8 cellular contexts compared by ENCODE assay signal in genomic region chr20:35511814-35512420, GRCh38. TPM values are rescaled to one million over a fixed set of nuclear protein-coding genes. Genes with fewer than 3 reads are reported as not detected.
DNase-seq lines count a peak whose midpoint lies in the region; ATAC-seq, FAIRE-seq and TF ChIP-seq lines count a peak whose summit lies in the region.

No MANE protein-coding gene starts in this region.

- no peak overlapping the region for H3K56ac ChIP-seq in mesendoderm (ENCODE audit: low read length)

- H3K23ac ChIP-seq in mesendoderm (ENCODE audit: low read length): no peak overlapping the region

- no peak overlapping the region for H3K4ac ChIP-seq in mesendoderm (ENCODE audit: low read depth, low read length)

- H2BK15ac ChIP-seq in mesendoderm (replicated peaks; ENCODE audit: low read depth): no peak overlapping the region

- H3K4me2 ChIP-seq in mesendoderm (ENCODE audit: low read length): no peak overlapping the region

- no peak overlapping the region for H3K18ac ChIP-seq in mesendoderm (ENCODE audit: low read length)

- WGBS in mesendoderm (ENCODE audit: extremely low coverage, insufficient coverage, low lambda C conversion rate): no CpG with 5 or more reads among the region's 2 CpGs

- H3K27me3 ChIP-seq in mesendoderm (ENCODE audit: insufficient read depth, low read length, poor library complexity): no peaks in the 10 kb centered on the region

- H3K4me1 ChIP-seq in mesendoderm (ENCODE audit: control insufficient read depth, low read depth, low read length): no peaks in the 10 kb centered on the region

- no peak overlapping the region for H2AK5ac ChIP-seq in mesendoderm (ENCODE audit: low read length)

- H3K27ac ChIP-seq in mesendoderm (ENCODE audit: low read depth, low read length): no peak overlapping the region

- H4K5ac ChIP-seq in mesendoderm (ENCODE audit: low read length): no peak overlapping the region

- FAIRE-seq in GM12891 (lab: Jason Lieb, UNC): no peak

- TF ChIP-seq POLR2A in GM12891 (IDR thresholded peaks at IDR 0.05; ENCODE audit: low read depth, low read length): no peak

- no peak overlapping the region for H2BK5ac ChIP-seq in mesendoderm (ENCODE audit: low read length)

- H3K4me3 ChIP-seq in mesendoderm (ENCODE audit: low read length): no peak overlapping the region

- no peak overlapping the region for H3K9ac ChIP-seq in mesendoderm (ENCODE audit: low read length)

- H2BK120ac ChIP-seq in mesendoderm (ENCODE audit: low read depth, low read length): no peak overlapping the region

- no peaks in the 10 kb centered on the region for H3K79me2 ChIP-seq in mesendoderm (ENCODE audit: control insufficient read depth, insufficient read depth, low read length)

- peaks cover 7% of the 10 kb centered on the region for H3K36me3 ChIP-seq in mesendoderm (ENCODE audit: control insufficient read depth, insufficient read depth, low read length)

- H3K79me1 ChIP-seq in mesendoderm (ENCODE audit: low read length): no peaks in the 10 kb centered on the region

- ATAC-seq in HG02798 (IDR thresholded peaks at IDR 0.05; ENCODE audit: poor library complexity, unreplicated experiment): no peak

- peak; percentile 22 for DNase-seq in NCI-H345 (lab: John Stamatoyannopoulos, UW)
- no peak for DNase-seq in NCI-H345 treated with DMSO at 0.1 percent for 48 hours (lab: John Stamatoyannopoulos, UW; ENCODE audit: unreplicated experiment)
- DNase-seq in NCI-H2196 treated with DMSO at 0.1 percent for 48 hours (lab: John Stamatoyannopoulos, UW; ENCODE audit: unreplicated experiment): peak; percentile 51
- DNase-seq in cerebellum (ENCODE audit: low spot score): peak; percentile 38
- peak; percentile 46 for DNase-seq in mesendoderm
- no peak for DNase-seq in activated CD8-positive, alpha-beta memory T cell treated with anti-CD3 and anti-CD28 coated beads, Interleukin-2, amount 50 U/mL, for 48 hours
- DNase-seq in GM12891 (ENCODE audit: insufficient read length, low spot score): no peak

- H4K8ac ChIP-seq in mesendoderm (ENCODE audit: low read depth, low read length): no peak overlapping the region

TF ChIP-seq in GM12891, 5 proteins besides CTCF, POLR2A, EP300 and RAD21:
- no peak for TF ChIP-seq POLR2AphosphoS5 (IDR thresholded peaks at IDR 0.05; ENCODE audit: low read depth, low read length)
- no peak for TF ChIP-seq SPI1 (IDR thresholded peaks at IDR 0.05; ENCODE audit: low read depth, low read length)
- no peak for TF ChIP-seq POU2F2 (IDR thresholded peaks at IDR 0.05; ENCODE audit: low read depth, low read length)
- TF ChIP-seq PAX5 (IDR thresholded peaks at IDR 0.05; ENCODE audit: insufficient read depth, low read length, severe bottlenecking): no peak
- no peak for TF ChIP-seq TAF1 (IDR thresholded peaks at IDR 0.05; ENCODE audit: low read depth, low read length)

RNA-seq across cellular contexts. Expression of gene C20orf173, which starts 17.5 kb away (rescaled TPM):
- not detected for total RNA-seq in cerebellum
- not detected for polyA plus RNA-seq in mesendoderm (2013, experiment 1 of 2)
- not detected for polyA plus RNA-seq in mesendoderm (2013, experiment 2 of 2)
- polyA plus RNA-seq in GM12891 (2012; ENCODE audit: low read depth, missing spikeins): not detected

RNA-seq across cellular contexts. Expression of gene ERGIC3, which starts 30.0 kb away (rescaled TPM):
- 136 TPM for total RNA-seq in cerebellum
- 107 TPM for polyA plus RNA-seq in mesendoderm (2013, experiment 1 of 2)
- polyA plus RNA-seq in mesendoderm (2013, experiment 2 of 2): 101 TPM
- 176 TPM for polyA plus RNA-seq in GM12891 (2012; ENCODE audit: low read depth, missing spikeins)

RNA-seq across cellular contexts. Expression of gene CEP250, which starts 56.5 kb away (rescaled TPM):
- 26.1 TPM for total RNA-seq in cerebellum
- polyA plus RNA-seq in mesendoderm (2013, experiment 1 of 2): 7.6 TPM
- polyA plus RNA-seq in mesendoderm (2013, experiment 2 of 2): 7.8 TPM
- polyA plus RNA-seq in GM12891 (2012; ENCODE audit: low read depth, missing spikeins): 14.7 TPM

Comparison
In these comparisons a context has a peak if more than half of its experiments do, and no peak if none do; other contexts are left out.
1. DNase-seq: peak in NCI-H345 (single experiment), NCI-H2196 treated with DMSO at 0.1 percent for 48 hours (single experiment), cerebellum (single experiment) and mesendoderm (single experiment); none in NCI-H345 treated with DMSO at 0.1 percent for 48 hours (single experiment), activated CD8-positive, alpha-beta memory T cell treated with anti-CD3 and anti-CD28 coated beads, Interleukin-2, amount 50 U/mL, for 48 hours (single experiment) and GM12891 (single experiment).